13 cellular contexts compared by ENCODE assay signal in genomic region chrX:85992811-85993229, GRCh38. TPM values are rescaled to one million over a fixed set of nuclear protein-coding genes. Genes with fewer than 3 reads are reported as not detected.
A peak's percentile ranks its signal among the peaks of the same experiment; 100 is the strongest.
DNase-seq lines count a peak whose midpoint lies in the region; ATAC-seq and TF ChIP-seq lines count a peak whose summit lies in the region.
"Had no signal": no experiment of that assay in that cellular context is flagged by ENCODE, and none has a peak within 500 bp of the region (broad histone marks: within the 10 kb centered on the region; RNA-seq: fewer than 3 reads in every experiment).

No MANE protein-coding gene starts in this region.

- H3K27ac Mint-ChIP-seq in activated CD4-positive, alpha-beta T cell treated with anti-CD3 and anti-CD28 coated beads for 36 hours: no peak overlapping the region
- no peak overlapping the region for H3K27ac Mint-ChIP-seq in activated CD4-positive, alpha-beta T cell treated with anti-CD3 and anti-CD28 coated beads, Interleukin-2, amount 10 ng/mL, durations not matched to agents 24 days and 14 days
- peak overlapping the region; percentile 47 for H3K27ac Mint-ChIP-seq in progenitor cell of endocrine pancreas
- no peak overlapping the region for H3K27ac Mint-ChIP-seq in stimulated activated memory B cell treated with anti-CD40 and anti-IgM and Interleukin-4, amounts not matched to agents 10 μg/mL and 1 μg/mL and 100 μg/mL, for 72 hours

- H3K4me1 Mint-ChIP-seq in activated CD4-positive, alpha-beta T cell treated with anti-CD3 and anti-CD28 coated beads for 36 hours: peaks cover 33% of the 10 kb centered on the region
- H3K4me1 Mint-ChIP-seq in activated CD4-positive, alpha-beta T cell treated with anti-CD3 and anti-CD28 coated beads, Interleukin-2, amount 10 ng/mL, durations not matched to agents 24 days and 14 days: peaks cover 10% of the 10 kb centered on the region
- H3K4me1 Mint-ChIP-seq in progenitor cell of endocrine pancreas (ENCODE audit: low read depth): peaks cover 28% of the 10 kb centered on the region
- H3K4me1 Mint-ChIP-seq in stimulated activated memory B cell treated with anti-CD40 and anti-IgM and Interleukin-4, amounts not matched to agents 10 μg/mL and 1 μg/mL and 100 μg/mL, for 72 hours: peaks cover 28% of the 10 kb centered on the region

- H3K9me3 Mint-ChIP-seq in activated CD4-positive, alpha-beta T cell treated with anti-CD3 and anti-CD28 coated beads for 36 hours (ENCODE audit: low read depth): no peaks in the 10 kb centered on the region
- peaks cover 5% of the 10 kb centered on the region for H3K9me3 Mint-ChIP-seq in activated CD4-positive, alpha-beta T cell treated with anti-CD3 and anti-CD28 coated beads, Interleukin-2, amount 10 ng/mL, durations not matched to agents 24 days and 14 days
- H3K9me3 Mint-ChIP-seq in progenitor cell of endocrine pancreas (ENCODE audit: low read depth): peaks cover 21% of the 10 kb centered on the region
- H3K9me3 Mint-ChIP-seq in stimulated activated memory B cell treated with anti-CD40 and anti-IgM and Interleukin-4, amounts not matched to agents 10 μg/mL and 1 μg/mL and 100 μg/mL, for 72 hours: peaks cover 3% of the 10 kb centered on the region

- intact Hi-C loops in activated CD4-positive, alpha-beta T cell treated with anti-CD3 and anti-CD28 coated beads for 36 hours (cut with DNase I, micrococcal nuclease): no loop called here
- intact Hi-C loops in activated CD4-positive, alpha-beta T cell treated with anti-CD3 and anti-CD28 coated beads, Interleukin-2, amount 10 ng/mL, durations not matched to agents 24 days and 14 days (cut with micrococcal nuclease): no loop called here

- TF ChIP-seq CTCF in brain microvascular endothelial cell (IDR thresholded peaks at IDR 0.05; ENCODE audit: low read depth, low read length, missing control alignments): no peak
- TF ChIP-seq CTCF in progenitor cell of endocrine pancreas (IDR thresholded peaks at IDR 0.05; ENCODE audit: unreplicated experiment): no peak
- TF ChIP-seq CTCF in GM20000 (IDR thresholded peaks at IDR 0.05; ENCODE audit: extremely low read depth, missing control alignments): no peak

- H3K4me3 Mint-ChIP-seq in activated CD4-positive, alpha-beta T cell treated with anti-CD3 and anti-CD28 coated beads for 36 hours: no peak overlapping the region
- no peak overlapping the region for H3K4me3 Mint-ChIP-seq in activated CD4-positive, alpha-beta T cell treated with anti-CD3 and anti-CD28 coated beads, Interleukin-2, amount 10 ng/mL, durations not matched to agents 24 days and 14 days
- H3K4me3 Mint-ChIP-seq in progenitor cell of endocrine pancreas (ENCODE audit: low read depth): no peak overlapping the region
- no peak overlapping the region for H3K4me3 Mint-ChIP-seq in stimulated activated memory B cell treated with anti-CD40 and anti-IgM and Interleukin-4, amounts not matched to agents 10 μg/mL and 1 μg/mL and 100 μg/mL, for 72 hours
- H3K4me3 Mint-ChIP-seq: B cell had no signal

- POLR2A ChIA-PET in activated CD4-positive, alpha-beta T cell treated with anti-CD3 and anti-CD28 coated beads for 36 hours (lab: Charles Lee): no interaction called here

- ATAC-seq in activated CD4-positive, alpha-beta T cell treated with anti-CD3 and anti-CD28 coated beads for 36 hours: peak; percentile 76
- no peak for ATAC-seq in stimulated activated memory B cell treated with anti-CD40 and anti-IgM and Interleukin-4, amounts not matched to agents 10 μg/mL and 1 μg/mL and 100 μg/mL, for 72 hours
- ATAC-seq: Right ventricle myocardium inferior had no signal

- CTCF ChIA-PET in activated CD4-positive, alpha-beta T cell treated with anti-CD3 and anti-CD28 coated beads for 36 hours (lab: Charles Lee): no interaction called here

- H3K27ac ChIP-seq in brain microvascular endothelial cell: no peak overlapping the region
- H3K27ac ChIP-seq: vagina had no signal

- H3K27me3 Mint-ChIP-seq in activated CD4-positive, alpha-beta T cell treated with anti-CD3 and anti-CD28 coated beads for 36 hours: no peaks in the 10 kb centered on the region
- H3K27me3 Mint-ChIP-seq in activated CD4-positive, alpha-beta T cell treated with anti-CD3 and anti-CD28 coated beads, Interleukin-2, amount 10 ng/mL, durations not matched to agents 24 days and 14 days: no peaks in the 10 kb centered on the region
- H3K27me3 Mint-ChIP-seq in progenitor cell of endocrine pancreas: no peaks in the 10 kb centered on the region
- no peaks in the 10 kb centered on the region for H3K27me3 Mint-ChIP-seq in stimulated activated memory B cell treated with anti-CD40 and anti-IgM and Interleukin-4, amounts not matched to agents 10 μg/mL and 1 μg/mL and 100 μg/mL, for 72 hours
- H3K27me3 Mint-ChIP-seq: B cell had no signal

- peak; percentile 6 for DNase-seq in activated CD4-positive, alpha-beta T cell treated with anti-CD3 and anti-CD28 coated beads for 36 hours
- DNase-seq in activated CD4-positive, alpha-beta T cell treated with anti-CD3 and anti-CD28 coated beads, Interleukin-2, amount 10 ng/mL, durations not matched to agents 24 days and 14 days: no peak
- DNase-seq in NCI-H2029 treated with DMSO at 0.1 percent for 48 hours (lab: John Stamatoyannopoulos, UW): peak; percentile 48
- DNase-seq in brain microvascular endothelial cell: peak; percentile 8
- no peak for DNase-seq in progenitor cell of endocrine pancreas (ENCODE audit: low spot score, unreplicated experiment)
- DNase-seq in GM20000 (ENCODE audit: low spot score): no peak
- no peak for DNase-seq in kidney glomerular epithelial cell (lab: John Stamatoyannopoulos, UW)
- DNase-seq: activated CD4-positive, alpha-beta T cell treated with anti-CD3 and anti-CD28 coated beads, Interleukin-2, amount 50 U/mL, for 48 hours; cerebellar nuclear complex had no signal

- peaks cover 13% of the 10 kb centered on the region for H3K36me3 Mint-ChIP-seq in activated CD4-positive, alpha-beta T cell treated with anti-CD3 and anti-CD28 coated beads for 36 hours (ENCODE audit: low read depth)
- peaks cover 5% of the 10 kb centered on the region for H3K36me3 Mint-ChIP-seq in activated CD4-positive, alpha-beta T cell treated with anti-CD3 and anti-CD28 coated beads, Interleukin-2, amount 10 ng/mL, durations not matched to agents 24 days and 14 days (ENCODE audit: low read depth)
- peaks cover 21% of the 10 kb centered on the region for H3K36me3 Mint-ChIP-seq in progenitor cell of endocrine pancreas (ENCODE audit: insufficient read depth)
- H3K36me3 Mint-ChIP-seq in stimulated activated memory B cell treated with anti-CD40 and anti-IgM and Interleukin-4, amounts not matched to agents 10 μg/mL and 1 μg/mL and 100 μg/mL, for 72 hours: peaks cover 12% of the 10 kb centered on the region

- H3K36me3 ChIP-seq in brain microvascular endothelial cell (replicated peaks): no peaks in the 10 kb centered on the region
- H3K36me3 ChIP-seq: vagina had no signal

- no peaks in the 10 kb centered on the region for H3K27me3 ChIP-seq in brain microvascular endothelial cell (replicated peaks)
- H3K27me3 ChIP-seq: vagina had no signal

- in situ Hi-C loops in brain microvascular endothelial cell (cut with HindIII; ENCODE audit: low pct_ligation_motif_present, low sequenced_read_pairs): no loop called here

- H3K4me3 ChIP-seq in brain microvascular endothelial cell (ENCODE audit: low read depth, low read length): no peak overlapping the region
- H3K4me3 ChIP-seq: vagina had no signal

RNA-seq across cellular contexts. Expression of gene CHM, which starts 54.5 kb away (rescaled TPM):
- 10 to 100 TPM; 10.9 to 14.7 TPM for total RNA-seq in activated CD4-positive, alpha-beta T cell treated with anti-CD3 and anti-CD28 coated beads for 36 hours
- total RNA-seq in activated CD4-positive, alpha-beta T cell treated with anti-CD3 and anti-CD28 coated beads, Interleukin-2, amount 10 ng/mL, durations not matched to agents 24 days and 14 days: 13.6 and 16.7 TPM in 2 replicates
- 43.7 and 46.8 TPM in 2 replicates for total RNA-seq in progenitor cell of endocrine pancreas

Comparison
In these comparisons a context has a peak if more than half of its experiments do, and no peak if none do; other contexts are left out.
1. DNase-seq: peak in activated CD4-positive, alpha-beta T cell treated with anti-CD3 and anti-CD28 coated beads for 36 hours (single experiment), NCI-H2029 treated with DMSO at 0.1 percent for 48 hours (single experiment) and brain microvascular endothelial cell (single experiment); none in activated CD4-positive, alpha-beta T cell treated with anti-CD3 and anti-CD28 coated beads, Interleukin-2, amount 10 ng/mL, durations not matched to agents 24 days and 14 days (single experiment), progenitor cell of endocrine pancreas (single experiment), GM20000 (single experiment) and kidney glomerular epithelial cell (single experiment).